32 cellular contexts compared by ENCODE assay signal in genomic region chr16:21272253-21272652, GRCh38. TPM values are rescaled to one million over a fixed set of nuclear protein-coding genes. Genes with fewer than 3 reads are reported as not detected.
"Had no signal": no experiment of that assay in that cellular context is flagged by ENCODE, and none has a peak within 500 bp of the region (broad histone marks: within the 10 kb centered on the region; RNA-seq: fewer than 3 reads in every experiment).

No MANE protein-coding gene starts in this region.

- FAIRE-seq: colon, endometrium, islet of Langerhans, keratinocyte had no signal

- H3K4me1 ChIP-seq: esophagus squamous epithelium, gastrocnemius medialis, left lung, lower lobe of right lung had no signal

- H3K27ac ChIP-seq: epithelial cell of prostate, esophagus squamous epithelium, gastrocnemius medialis, heart right ventricle, left lung, lower lobe of right lung had no signal

- H3K4me1 Mint-ChIP-seq: mesothelial cell of epicardium had no signal

- ATAC-seq: effector memory CD8-positive, alpha-beta T cell; esophagus mucosa; gastrocnemius medialis; heart right ventricle; left cardiac atrium; left lung; left ventricle myocardium superior; lower lobe of right lung; mucosa of descending colon had no signal

- DNase-seq: cortex of kidney; effector CD8-positive, alpha-beta T cell; effector memory CD8-positive, alpha-beta T cell; endodermal cell; erythroblast; esophagus squamous epithelium; foreskin fibroblast; foreskin melanocyte; gastrocnemius medialis; glutamatergic neuron; heart right ventricle; hippocampal formation; left cardiac atrium; left lung; left ventricle myocardium superior; lower lobe of right lung; mesenchymal stem cell; mucosa of descending colon had no signal

- H3K27ac Mint-ChIP-seq: dendritic cell treated with granulocyte-macrophage colony-stimulating factor and Interleukin-4, amounts not matched to agents 40 ng/mL and 50 ng/mL, for 4 days; effector memory CD8-positive, alpha-beta T cell; endodermal cell; mesothelial cell of epicardium had no signal

- H3K4me3 ChIP-seq: esophagus squamous epithelium, gastrocnemius medialis, heart right ventricle, left lung, lower lobe of right lung, mucosa of descending colon had no signal

- H3K36me3 Mint-ChIP-seq: mesothelial cell of epicardium had no signal

- H3K9me3 Mint-ChIP-seq: dendritic cell treated with granulocyte-macrophage colony-stimulating factor and Interleukin-4, amounts not matched to agents 40 ng/mL and 50 ng/mL, for 4 days; effector memory CD8-positive, alpha-beta T cell; endodermal cell; mesothelial cell of epicardium had no signal

- H3K36me3 ChIP-seq: esophagus squamous epithelium, gastrocnemius medialis, left lung, lower lobe of right lung had no signal

- H3K9me3 ChIP-seq: esophagus squamous epithelium, gastrocnemius medialis, heart right ventricle, left lung, lower lobe of right lung, mucosa of descending colon had no signal

- H3K4me3 Mint-ChIP-seq: dendritic cell treated with granulocyte-macrophage colony-stimulating factor and Interleukin-4, amounts not matched to agents 40 ng/mL and 50 ng/mL, for 4 days; effector memory CD8-positive, alpha-beta T cell; endodermal cell; mesothelial cell of epicardium had no signal

RNA-seq across cellular contexts. Expression of gene CRYM, which starts 5.8 kb away (rescaled TPM):
- total RNA-seq: gastrocnemius medialis, lung microvascular endothelial cell, mesenteric fat pad, myocyte had no signal

RNA-seq across cellular contexts. Expression of gene ANKS4B, which starts 38.8 kb away (rescaled TPM):
- total RNA-seq: dermis microvascular lymphatic vessel endothelial cell, esophagus mucosa, esophagus squamous epithelium, glomerular endothelial cell, heart right ventricle, kidney epithelial cell, left cardiac atrium, left lung, left ventricle myocardium superior, lower lobe of right lung, lung microvascular endothelial cell, mesothelial cell of epicardium had no signal
- polyA plus RNA-seq: heart right ventricle, keratinocyte had no signal
